Comparison of ENCODE assay signal across 10 cellular contexts in the genomic region with DNA sequence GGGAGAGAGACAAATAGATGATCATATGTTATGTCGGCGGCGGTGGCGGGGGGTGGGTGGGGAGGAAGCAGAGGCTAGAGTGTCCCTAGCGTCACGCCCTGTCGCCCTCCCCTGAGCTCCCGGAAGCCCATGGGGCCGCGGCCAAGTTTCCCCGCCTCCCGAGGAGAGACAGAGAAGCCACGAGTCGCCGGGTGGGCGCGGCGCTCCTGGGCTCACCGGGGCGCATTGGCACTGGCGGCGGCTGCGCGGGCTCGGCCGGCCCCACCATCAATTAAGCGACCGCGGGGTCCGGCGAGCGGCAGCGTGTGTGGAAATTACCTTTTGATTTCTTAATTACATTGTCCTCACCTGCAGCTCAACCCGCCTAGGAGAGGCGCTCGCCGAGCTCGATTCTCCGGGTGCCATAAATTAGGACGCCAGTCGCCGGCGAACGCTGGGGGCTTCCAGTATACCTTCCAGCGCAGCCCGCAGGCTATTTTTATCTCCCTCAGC.
A peak's percentile ranks its signal among the peaks of the same experiment; 100 is the strongest.
DNase-seq lines count a peak whose midpoint lies in the region; ATAC-seq, FAIRE-seq and TF ChIP-seq lines count a peak whose summit lies in the region.
"Had no signal": no experiment of that assay in that cellular context is flagged by ENCODE, and none has a peak within 500 bp of the region (broad histone marks: within the 10 kb centered on the region; RNA-seq: fewer than 3 reads in every experiment).

No MANE protein-coding gene starts in this region.

- TF ChIP-seq EP300 in esophagus muscularis mucosa (IDR thresholded peaks at IDR 0.05), result no peak

- no peak for TF ChIP-seq CTCF in pancreas (IDR thresholded peaks at IDR 0.05)
- no peak for TF ChIP-seq CTCF in esophagus muscularis mucosa (IDR thresholded peaks at IDR 0.05)

- no peak overlapping the region for H3K27ac Mint-ChIP-seq in activated T-cell treated with anti-CD3 and anti-CD28 coated beads, Interleukin-2, amount 50 U/mL, for 72 hours

- 1 to 2% methylated on average over 34 to 46 of the region's 46 CpGs for WGBS in pancreas, 2 donors
- under 1% methylated on average over 36 of the region's 46 CpGs for WGBS in esophagus muscularis mucosa

- no peaks in the 10 kb centered on the region for H3K36me3 ChIP-seq in pancreas
- H3K36me3 ChIP-seq in esophagus muscularis mucosa, result no peaks in the 10 kb centered on the region
- H3K36me3 ChIP-seq: tibial artery had no signal

- peaks cover 8 to 11% of the 10 kb centered on the region in 2 donors for H3K9me3 Mint-ChIP-seq in activated T-cell treated with anti-CD3 and anti-CD28 coated beads, Interleukin-2, amount 50 U/mL, for 72 hours

- TF ChIP-seq POLR2A in esophagus muscularis mucosa (IDR thresholded peaks at IDR 0.05; ENCODE audit: low read depth), result no peak

- H3K27me3 ChIP-seq in pancreas, result peaks cover 0 to 15% (median 4%) of the 10 kb centered on the region in 4 donors
- peaks cover 0 to 87% (median 0%) of the 10 kb centered on the region in 4 donors for H3K27me3 ChIP-seq in esophagus muscularis mucosa

- H3K27ac ChIP-seq in pancreas (no peak overlapping the region), esophagus muscularis mucosa (replicated peaks in 1 of 4) (no peak overlapping the region)
- H3K27ac ChIP-seq: tibial artery had no signal

- intact Hi-C loops in pancreas (cut with DNase I) (no loop called here), esophagus muscularis mucosa (cut with DNase I) (no loop called here)

- peak in 1 of 2 donors; percentile 49 for ATAC-seq in activated T-cell treated with anti-CD3 and anti-CD28 coated beads, Interleukin-2, amount 50 U/mL, for 72 hours (replicated peaks in 1 of 2)
- ATAC-seq in pancreas (peak in 3 of 4 donors; percentile 15 to 45 (median 37)), GM21528 (IDR thresholded peaks at IDR 0.05; ENCODE audit: low FRiP score, unreplicated experiment) (no peak), GM21390 (IDR thresholded peaks at IDR 0.05; ENCODE audit: unreplicated experiment) (no peak)

- H3K27me3 Mint-ChIP-seq in activated T-cell treated with anti-CD3 and anti-CD28 coated beads, Interleukin-2, amount 50 U/mL, for 72 hours (ENCODE audit: low read depth), result peaks cover 41% of the 10 kb centered on the region

- peak overlapping the region; percentile 60 to 70 for H3K4me3 Mint-ChIP-seq in activated T-cell treated with anti-CD3 and anti-CD28 coated beads, Interleukin-2, amount 50 U/mL, for 72 hours

- no peaks in the 10 kb centered on the region for H3K4me1 Mint-ChIP-seq in activated T-cell treated with anti-CD3 and anti-CD28 coated beads, Interleukin-2, amount 50 U/mL, for 72 hours (ENCODE audit: low read depth)

- no peaks in the 10 kb centered on the region for H3K9me3 ChIP-seq in pancreas
- peaks cover 0 to 7% (median 1%) of the 10 kb centered on the region in 4 donors for H3K9me3 ChIP-seq in esophagus muscularis mucosa

- H3K4me1 ChIP-seq in pancreas (no peaks in the 10 kb centered on the region), esophagus muscularis mucosa (peaks cover 0 to 5% (median 5%) of the 10 kb centered on the region in 4 donors)

- no peaks in the 10 kb centered on the region for H3K36me3 Mint-ChIP-seq in activated T-cell treated with anti-CD3 and anti-CD28 coated beads, Interleukin-2, amount 50 U/mL, for 72 hours (ENCODE audit: insufficient read depth in 2 of 2)

- peak; percentile 37 for DNase-seq in DMS 273 (lab: John Stamatoyannopoulos, UW; ENCODE audit: unreplicated experiment)
- no peak for DNase-seq in DMS 273 treated with DMSO at 0.1 percent for 48 hours (lab: John Stamatoyannopoulos, UW)
- peak; percentile 42 for DNase-seq in NCI-H1417 treated with DMSO at 0.1 percent for 48 hours (lab: John Stamatoyannopoulos, UW)
- peak; percentile 5 to 8 for DNase-seq in activated T-cell treated with anti-CD3 and anti-CD28 coated beads, Interleukin-2, amount 50 U/mL, for 72 hours
- DNase-seq in pancreas, result no peak
- no peak for DNase-seq in esophagus muscularis mucosa (ENCODE audit: extremely low spot score)

- H3K4me3 ChIP-seq in pancreas, result peak overlapping the region in 1 of 4 donors; percentile 13
- H3K4me3 ChIP-seq in esophagus muscularis mucosa, result no peak overlapping the region
- H3K4me3 ChIP-seq: tibial artery had no signal

- FAIRE-seq in pancreas (lab: Jason Lieb, UNC), result no peak
- FAIRE-seq: A204.1 had no signal

Comparison
In these comparisons a context has a peak if more than half of its experiments do, and no peak if none do; other contexts are left out.
1. DNase-seq: peak in DMS 273 (single experiment), NCI-H1417 treated with DMSO at 0.1 percent for 48 hours (single experiment) and activated T-cell treated with anti-CD3 and anti-CD28 coated beads, Interleukin-2, amount 50 U/mL, for 72 hours (2 of 2); none in DMS 273 treated with DMSO at 0.1 percent for 48 hours (single experiment), pancreas (0 of 6) and esophagus muscularis mucosa (single experiment).
2. ATAC-seq: peak in pancreas (3 of 4); none in GM21528 (single experiment) and GM21390 (single experiment).